ENCODE assay signal across 1 cellular context in genomic region chr4:26308573-26308972, GRCh38.
TF ChIP-seq lines count a peak whose summit lies in the region.

No MANE protein-coding gene starts in this region.

TF ChIP-seq in GM12878, 131 proteins besides CTCF, POLR2A, EP300 and RAD21:
- no peak for TF ChIP-seq KDM1A (IDR thresholded peaks at IDR 0.05; ENCODE audit: borderline replicate concordance)
